Comparison of ENCODE assay signal across 18 cellular contexts in genomic region chr10:44065788-44066075, GRCh38.
"Had no signal": no experiment of that assay in that cellular context is flagged by ENCODE, and none has a peak within 500 bp of the region (broad histone marks: within the 10 kb centered on the region; RNA-seq: fewer than 3 reads in every experiment).

No MANE protein-coding gene starts in this region.

- H3K9me3 ChIP-seq: neutrophil, SJCRH30, spleen, testis had no signal

- H3K4me1 ChIP-seq: SJCRH30, spleen had no signal

- H3K27ac ChIP-seq: neutrophil, SJCRH30, spleen, testis had no signal

- ATAC-seq: activated CD8-positive, alpha-beta T cell treated with anti-CD3 and anti-CD28 coated beads, Interleukin-2, amount 10 ng/mL, durations not matched to agents 7 days and 5 days; activated T-cell treated with anti-CD3 and anti-CD28 coated beads, Interleukin-2, amount 50 U/mL, for 72 hours; effector memory CD8-positive, alpha-beta T cell; left colon; naive thymus-derived CD4-positive, alpha-beta T cell had no signal

- H3K36me3 ChIP-seq: neutrophil, SJCRH30, spleen had no signal

- DNase-seq: activated CD4-positive, alpha-beta T cell treated with anti-CD3 and anti-CD28 coated beads, Interleukin-2, amount 10 ng/mL, durations not matched to agents 24 days and 14 days; activated CD4-positive, CD25-positive, alpha-beta regulatory T cell; activated CD8-positive, alpha-beta memory T cell treated with anti-CD3 and anti-CD28 coated beads, Interleukin-2, amount 50 U/mL, for 4 hours; activated CD8-positive, alpha-beta T cell treated with anti-CD3 and anti-CD28 coated beads, Interleukin-2, amount 10 ng/mL, durations not matched to agents 7 days and 5 days; activated gamma-delta T cell; activated T-cell treated with anti-CD3 and anti-CD28 coated beads, Interleukin-2, amount 50 U/mL, for 72 hours; amniotic stem cell; cerebellar nuclear complex; effector memory CD8-positive, alpha-beta T cell; left colon; naive thymus-derived CD4-positive, alpha-beta T cell; SJCRH30; spleen; SW 1271; testis had no signal

- FAIRE-seq: islet of Langerhans, TTC549 had no signal

- H3K27me3 ChIP-seq: neutrophil, SJCRH30, spleen, testis had no signal

- H3K4me3 ChIP-seq: SJCRH30, spleen, testis had no signal
